10 cellular contexts compared by ENCODE assay signal in genomic region chr11:123509737-123510578, GRCh38.
DNase-seq lines count a peak whose midpoint lies in the region; ATAC-seq and TF ChIP-seq lines count a peak whose summit lies in the region.
"Had no signal": no experiment of that assay in that cellular context is flagged by ENCODE, and none has a peak within 500 bp of the region (broad histone marks: within the 10 kb centered on the region; RNA-seq: fewer than 3 reads in every experiment).

No MANE protein-coding gene starts in this region.

- DNase-seq in H7 (peak; percentile 81), SHP77 treated with DMSO at 0.1 percent for 48 hours (lab: John Stamatoyannopoulos, UW) (peak; percentile 89), fibroblast of the aortic adventitia (ENCODE audit: low read depth) (peak; percentile 81), putamen (ENCODE audit: low spot score) (peak; percentile 29), breast epithelium (ENCODE audit: low spot score in 2 of 2) (no peak)
- DNase-seq in activated CD8-positive, alpha-beta T cell treated with anti-CD3 and anti-CD28 coated beads for 36 hours, result no peak
- DNase-seq: activated CD4-positive, alpha-beta T cell treated with anti-CD3 and anti-CD28 coated beads for 48 hours; NCI-H226 had no signal

- TF ChIP-seq CTCF in fibroblast of the aortic adventitia (IDR thresholded peaks at IDR 0.05; ENCODE audit: insufficient read depth, low read length), result no peak
- TF ChIP-seq CTCF in activated CD8-positive, alpha-beta T cell treated with anti-CD3 and anti-CD28 coated beads for 36 hours (IDR thresholded peaks at IDR 0.05), result no peak
- TF ChIP-seq CTCF in breast epithelium (IDR thresholded peaks at IDR 0.05), result no peak

- H3K4me1 ChIP-seq in breast epithelium, result no peaks in the 10 kb centered on the region

- TF ChIP-seq POLR2A in breast epithelium (IDR thresholded peaks at IDR 0.05), result no peak

- POLR2A ChIA-PET in activated CD8-positive, alpha-beta T cell treated with anti-CD3 and anti-CD28 coated beads for 36 hours (lab: Charles Lee), result no interaction called here

- H3K36me3 ChIP-seq in H7 (replicated peaks; ENCODE audit: control insufficient read depth, insufficient read depth, low read length) (no peaks in the 10 kb centered on the region), breast epithelium (no peaks in the 10 kb centered on the region)

- H3K36me3 Mint-ChIP-seq in activated CD8-positive, alpha-beta T cell treated with anti-CD3 and anti-CD28 coated beads for 36 hours (ENCODE audit: low read depth), result no peaks in the 10 kb centered on the region

- no peak for ATAC-seq in GM18502 (IDR thresholded peaks at IDR 0.05; ENCODE audit: poor library complexity, unreplicated experiment)
- no peak for ATAC-seq in HG03520 (IDR thresholded peaks at IDR 0.05; ENCODE audit: unreplicated experiment)
- ATAC-seq in activated CD8-positive, alpha-beta T cell treated with anti-CD3 and anti-CD28 coated beads for 36 hours, result no peak

- H3K9me3 Mint-ChIP-seq in activated CD8-positive, alpha-beta T cell treated with anti-CD3 and anti-CD28 coated beads for 36 hours, result no peaks in the 10 kb centered on the region

- H3K27me3 ChIP-seq in H7 (ENCODE audit: control insufficient read depth, insufficient read depth, low read length) (no peaks in the 10 kb centered on the region), breast epithelium (no peaks in the 10 kb centered on the region)

- H3K4me1 Mint-ChIP-seq in activated CD8-positive, alpha-beta T cell treated with anti-CD3 and anti-CD28 coated beads for 36 hours (ENCODE audit: low read depth), result peaks cover 8% of the 10 kb centered on the region

- intact Hi-C loops in activated CD8-positive, alpha-beta T cell treated with anti-CD3 and anti-CD28 coated beads for 36 hours (cut with micrococcal nuclease), result no loop called here
- intact Hi-C loops in breast epithelium (cut with DNase I; ENCODE audit: low total_unique reads), result no loop called here

- H3K4me3 ChIP-seq in H7 (ENCODE audit: insufficient read depth, low read depth, low read length) (no peak overlapping the region), fibroblast of the aortic adventitia (ENCODE audit: low read depth, low read length) (peak overlapping the region; percentile 17), breast epithelium (no peak overlapping the region)

- no peak overlapping the region for H3K4me3 Mint-ChIP-seq in activated CD8-positive, alpha-beta T cell treated with anti-CD3 and anti-CD28 coated beads for 36 hours

- no peaks in the 10 kb centered on the region for H3K27me3 Mint-ChIP-seq in activated CD8-positive, alpha-beta T cell treated with anti-CD3 and anti-CD28 coated beads for 36 hours

- H3K27ac Mint-ChIP-seq in activated CD8-positive, alpha-beta T cell treated with anti-CD3 and anti-CD28 coated beads for 36 hours, result no peak overlapping the region

- CTCF ChIA-PET in activated CD8-positive, alpha-beta T cell treated with anti-CD3 and anti-CD28 coated beads for 36 hours (lab: Charles Lee), result interaction anchor here (0.6 to 3.3 kb wide), 9 partner anchors 11 to 122 kb away, joined by 3 to 21 read pairs (median 6); no protein-coding TSS in a partner anchor

- no peak overlapping the region for H3K27ac ChIP-seq in breast epithelium

- no peaks in the 10 kb centered on the region for H3K9me3 ChIP-seq in breast epithelium

Comparison
In these comparisons a context has a peak if more than half of its experiments do, and no peak if none do; other contexts are left out.
1. DNase-seq: peak in H7 (single experiment), SHP77 treated with DMSO at 0.1 percent for 48 hours (single experiment), fibroblast of the aortic adventitia (single experiment) and putamen (single experiment); none in activated CD8-positive, alpha-beta T cell treated with anti-CD3 and anti-CD28 coated beads for 36 hours (single experiment) and breast epithelium (0 of 2).